In genomic region chr7:99409192-99409572, GRCh38 we compare ENCODE assay signal across 8 cellular contexts. TPM values are rescaled to one million over a fixed set of nuclear protein-coding genes. Genes with fewer than 3 reads are reported as not detected.
DNase-seq lines count a peak whose midpoint lies in the region; ATAC-seq, FAIRE-seq and TF ChIP-seq lines count a peak whose summit lies in the region.

No MANE protein-coding gene starts in this region.

- no peak for TF ChIP-seq RAD21 in K562 (CRISPR knock-in tag; conservative IDR thresholded peaks at IDR 0.05 in 1 of 2, IDR thresholded peaks at IDR 0.05 in 1 of 2)

- in situ Hi-C loops in K562 (cut with MboI) = no loop called here

- no peak for TF ChIP-seq EP300 in K562 (IDR thresholded peaks at IDR 0.05; ENCODE audit: low read length)

- H3K27ac Mint-ChIP-seq in activated CD8-positive, alpha-beta memory T cell treated with anti-CD3 and anti-CD28 coated beads, Interleukin-2, amount 10 ng/mL, durations not matched to agents 7 days and 5 days = peak overlapping the region; percentile 90

- H3K9me1 ChIP-seq in K562 (ENCODE audit: control insufficient read depth, insufficient read depth, low read length) = no peaks in the 10 kb centered on the region

- intact Hi-C loops in K562 (cut with micrococcal nuclease) = loop anchor here (2.0 kb wide), 1 partner anchor 34 kb away; the partner anchor contains the start of gene ARPC1B
- intact Hi-C loops in uterus (cut with DNase I; ENCODE audit: low total_unique reads) = no loop called here

- H3K9ac ChIP-seq in KMS-11 = peak overlapping the region; percentile 99
- peak overlapping the region; percentile 97 to 100 for H3K9ac ChIP-seq in K562 (ENCODE audit: insufficient read depth in 1 of 2, low read depth in 2 of 2, low read length in 2 of 2)

- TF ChIP-seq CTCF in KMS-11 (conservative IDR thresholded peaks at IDR 0.05; ENCODE audit: low read depth, low read length) (no peak), K562 (IDR thresholded peaks at IDR 0.05 in 2 of 3, conservative IDR thresholded peaks at IDR 0.05 in 1 of 3; ENCODE audit: insufficient read depth in 2 of 3, low read depth in 1 of 3, low read length in 3 of 3) (no peak), uterus (IDR thresholded peaks at IDR 0.05) (no peak)

- H3K27me3 ChIP-seq in KMS-11 (ENCODE audit: insufficient read depth, low read depth) (no peaks in the 10 kb centered on the region), K562 (ENCODE audit: control insufficient read depth in 2 of 2, insufficient read depth in 2 of 2, low read length in 2 of 2) (no peaks in the 10 kb centered on the region), uterus (no peaks in the 10 kb centered on the region)

- DNase-seq in activated CD8-positive, alpha-beta memory T cell treated with anti-CD3 and anti-CD28 coated beads, Interleukin-2, amount 10 ng/mL, durations not matched to agents 7 days and 5 days = no peak
- DNase-seq in activated CD8-positive, alpha-beta memory T cell treated with anti-CD3 and anti-CD28 coated beads, Interleukin-2, amount 50 U/mL, for 4 hours = no peak
- DNase-seq in K562 (ENCODE audit: extremely low read depth in 1 of 4, low spot score in 3 of 4) = peak in 3 of 4 experiments; percentile 46 to 55 (median 52)
- DNase-seq in lung microvascular endothelial cell (ENCODE audit: low read depth in 2 of 2) = peak; percentile 21 to 33
- DNase-seq in uterus = no peak
- no peak for DNase-seq in NCI-H2029 treated with DMSO at 0.1 percent for 48 hours (lab: John Stamatoyannopoulos, UW)
- DNase-seq in stimulated activated CD4-positive, alpha-beta T cell treated with anti-CD3 and anti-CD28 coated beads, Interleukin-1b, Interleukin-23, amount 100 ng/mL, for 48 hours = no peak

- POLR2A ChIA-PET in K562 (lab: Yijun Ruan, JAX) = interaction anchor here (0.6 to 4.4 kb wide), 24 partner anchors 10 to 1072 kb away, joined by 3 to 53 read pairs (median 4); partner anchors contain the start of genes ATP5MF, CPSF4, PTCD1 and ZNF655

- H3K36me3 ChIP-seq in KMS-11 (ENCODE audit: insufficient read depth) (peaks cover 7% of the 10 kb centered on the region; the same call in 1 of the 2 replicates), K562 (ENCODE audit: control insufficient read depth, insufficient read depth, low read length) (peaks cover 75% of the 10 kb centered on the region), uterus (no peaks in the 10 kb centered on the region)

- H3K4me3 ChIP-seq in KMS-11 (IDR thresholded peaks at IDR 0.05; ENCODE audit: insufficient read depth, low read depth, low read length) = no peak overlapping the region
- peak overlapping the region; percentile 97 for H3K4me3 ChIP-seq in K562
- H3K4me3 ChIP-seq in uterus = peak overlapping the region; percentile 78 to 84

- WGBS in K562 (ENCODE audit: insufficient coverage, low coverage, missing lambda C conversion rate) = 2% methylated on average over 18 of the region's 18 CpGs

- H3K79me2 ChIP-seq in KMS-11 (ENCODE audit: insufficient read depth, low read depth) (peaks cover 80% of the 10 kb centered on the region), K562 (ENCODE audit: control insufficient read depth, insufficient read depth, low read length) (peaks cover 76% of the 10 kb centered on the region)

- peaks cover 28% of the 10 kb centered on the region for H3K36me3 Mint-ChIP-seq in activated CD8-positive, alpha-beta memory T cell treated with anti-CD3 and anti-CD28 coated beads, Interleukin-2, amount 10 ng/mL, durations not matched to agents 7 days and 5 days

- H3K4me1 Mint-ChIP-seq in activated CD8-positive, alpha-beta memory T cell treated with anti-CD3 and anti-CD28 coated beads, Interleukin-2, amount 10 ng/mL, durations not matched to agents 7 days and 5 days = peaks cover 49% of the 10 kb centered on the region

- peaks cover 28% of the 10 kb centered on the region for H3K4me1 ChIP-seq in KMS-11 (ENCODE audit: low read depth, poor library complexity, severe bottlenecking)
- peaks cover 20% of the 10 kb centered on the region in 2 experiments; a peak in 4 of 5 replicates for H3K4me1 ChIP-seq in K562 (replicated peaks in 1 of 2; ENCODE audit: control insufficient read depth in 2 of 2, insufficient read depth in 2 of 2, low read length in 2 of 2)
- H3K4me1 ChIP-seq in uterus = peaks cover 3 to 22% of the 10 kb centered on the region in 2 donors

- no peak; the same call in 1 of the 2 replicates for TF ChIP-seq POLR2A in K562 (conservative IDR thresholded peaks at IDR 0.05)
- TF ChIP-seq POLR2A in uterus (IDR thresholded peaks at IDR 0.05) = no peak

- TSS peak; percentile 65 for BruUV-seq in K562 (replicated peaks; lab: Mats Ljungman, UMichigan)

- peak; percentile 11 for FAIRE-seq in K562 (lab: Jason Lieb, UNC)

- H3K9me3 Mint-ChIP-seq in activated CD8-positive, alpha-beta memory T cell treated with anti-CD3 and anti-CD28 coated beads, Interleukin-2, amount 10 ng/mL, durations not matched to agents 7 days and 5 days (ENCODE audit: low read depth) = no peaks in the 10 kb centered on the region

- peak overlapping the region; percentile 98 for H3K27ac ChIP-seq in KMS-11
- peak overlapping the region; percentile 100 for H3K27ac ChIP-seq in K562 (ENCODE audit: extremely low read depth, low read depth, low read length)
- H3K27ac ChIP-seq in uterus = peak overlapping the region; percentile 93 to 98

- peak overlapping the region; percentile 96 for H3K4me3 Mint-ChIP-seq in activated CD8-positive, alpha-beta memory T cell treated with anti-CD3 and anti-CD28 coated beads, Interleukin-2, amount 10 ng/mL, durations not matched to agents 7 days and 5 days

- CTCF ChIA-PET in activated CD8-positive, alpha-beta memory T cell treated with anti-CD3 and anti-CD28 coated beads, Interleukin-2, amount 10 ng/mL, durations not matched to agents 7 days and 5 days (lab: Charles Lee) = interaction anchor here (0.8 to 2.9 kb wide), 8 partner anchors 10 to 215 kb away, joined by 3 to 10 read pairs (median 4); partner anchors contain the start of gene ZKSCAN5
- CTCF ChIA-PET in K562 (lab: Yijun Ruan, JAX; ENCODE audit: low intra/inter-chr PET ratio) = no interaction called here

- no peaks in the 10 kb centered on the region for H3K9me3 ChIP-seq in K562 (replicated peaks; ENCODE audit: control insufficient read depth, insufficient read depth, low read depth, low read length)
- no peaks in the 10 kb centered on the region for H3K9me3 ChIP-seq in uterus

- ATAC-seq in activated CD8-positive, alpha-beta memory T cell treated with anti-CD3 and anti-CD28 coated beads, Interleukin-2, amount 10 ng/mL, durations not matched to agents 7 days and 5 days = peak; percentile 8
- ATAC-seq in K562 = peak; percentile 37

- no peaks in the 10 kb centered on the region for H3K27me3 Mint-ChIP-seq in activated CD8-positive, alpha-beta memory T cell treated with anti-CD3 and anti-CD28 coated beads, Interleukin-2, amount 10 ng/mL, durations not matched to agents 7 days and 5 days

- peak overlapping the region; percentile 92 for H3K4me2 ChIP-seq in KMS-11
- H3K4me2 ChIP-seq in K562 (ENCODE audit: insufficient read depth, low read length) = peak overlapping the region; percentile 99

- H4K20me1 ChIP-seq in KMS-11 (ENCODE audit: insufficient read depth) = no peaks in the 10 kb centered on the region; the same call in 1 of the 2 replicates
- H4K20me1 ChIP-seq in K562 (replicated peaks; ENCODE audit: control insufficient read depth, insufficient read depth, low read length) = peaks cover 34% of the 10 kb centered on the region

- H2AFZ ChIP-seq in KMS-11 (ENCODE audit: low read depth) = peak overlapping the region; percentile 81
- H2AFZ ChIP-seq in K562 (ENCODE audit: low read depth, low read length) = peak overlapping the region; percentile 100

RNA-seq across cellular contexts. Expression of gene BUD31, which starts 0.4 kb away (rescaled TPM):
- total RNA-seq in activated CD8-positive, alpha-beta memory T cell treated with anti-CD3 and anti-CD28 coated beads, Interleukin-2, amount 10 ng/mL, durations not matched to agents 7 days and 5 days = 100 to 1,000 TPM; 116 to 138 TPM
- 71.4 and 104 TPM in 2 replicates for total RNA-seq in K562 (2011; cell fraction: chromatin; rRNA removed; ENCODE audit: low replicate concordance)
- 46.8 and 62.5 TPM in 2 replicates for total RNA-seq in K562 (2011; cell fraction: nucleolus; rRNA removed)
- 67.0 and 82.8 TPM in 2 replicates for total RNA-seq in K562 (2011; cell fraction: nucleoplasm; rRNA removed)
- total RNA-seq in K562 (2014; rRNA removed) (247 and 279 TPM in 2 replicates), K562 (2014; rRNA removed; fragmentation: Illumina TruSeq; extraction: Trizol) (214 and 266 TPM in 2 replicates), K562 (2015; rRNA removed; fragmentation: Illumina TruSeq; extraction: Trizol) (211 and 238 TPM in 2 replicates), K562 (2021) (242 and 255 TPM in 2 replicates), lung microvascular endothelial cell (73.0 and 75.0 TPM in 2 replicates), uterus (10 to 100 TPM; 29.4 to 93.2 (median 54.4) TPM)
- polyA plus RNA-seq in K562 (2011; rRNA removed) (69.4 and 105 TPM in 2 replicates), K562 (2014; fragmentation: Illumina TruSeq; extraction: Trizol) (307 and 342 TPM in 2 replicates), K562 (2014; fragmentation: Nextera tagmentation; extraction: Ambion mirVana) (100 to 1,000 TPM; 275 to 332 TPM), K562 (2014; rRNA removed) (237 and 272 TPM in 2 replicates)
- 77.0 and 96.0 TPM in 2 replicates for polyA plus RNA-seq in K562 (2011; cell fraction: cytosol; rRNA removed)
- 42.2 and 50.1 TPM in 2 replicates for polyA plus RNA-seq in K562 (2011; cell fraction: nucleus; rRNA removed)
- 142 and 298 TPM in 2 replicates for polyA plus RNA-seq in K562 (2012)
- polyA minus RNA-seq in K562 (2011; rRNA and poly(A)+ RNA removed) = 50.5 and 64.8 TPM in 2 replicates
- polyA minus RNA-seq in K562 (2011; cell fraction: cytosol; rRNA and poly(A)+ RNA removed) = 36.5 and 42.6 TPM in 2 replicates
- 16.4 and 18.0 TPM in 2 replicates for polyA minus RNA-seq in K562 (2011; cell fraction: nucleus; rRNA and poly(A)+ RNA removed)

RNA-seq across cellular contexts. Expression of gene PDAP1, which starts 0.8 kb away (rescaled TPM):
- total RNA-seq in activated CD8-positive, alpha-beta memory T cell treated with anti-CD3 and anti-CD28 coated beads, Interleukin-2, amount 10 ng/mL, durations not matched to agents 7 days and 5 days = 100 to 1,000 TPM in 1 of 2 experiments, 10 to 100 TPM in 1; 94.7 to 128 TPM
- 27.1 and 32.8 TPM in 2 replicates for total RNA-seq in K562 (2011; cell fraction: chromatin; rRNA removed; ENCODE audit: low replicate concordance)
- 19.1 and 20.0 TPM in 2 replicates for total RNA-seq in K562 (2011; cell fraction: nucleolus; rRNA removed)
- total RNA-seq in K562 (2011; cell fraction: nucleoplasm; rRNA removed) = 28.5 and 49.1 TPM in 2 replicates
- total RNA-seq in K562 (2014; rRNA removed) = 105 and 108 TPM in 2 replicates
- total RNA-seq in K562 (2014; rRNA removed; fragmentation: Illumina TruSeq; extraction: Trizol) = 129 and 138 TPM in 2 replicates
- total RNA-seq in K562 (2015; rRNA removed; fragmentation: Illumina TruSeq; extraction: Trizol) = 161 and 162 TPM in 2 replicates
- total RNA-seq in K562 (2021) = 161 and 182 TPM in 2 replicates
- polyA plus RNA-seq in K562 (2011; rRNA removed) = 31.0 and 72.6 TPM in 2 replicates
- 26.2 and 29.1 TPM in 2 replicates for polyA plus RNA-seq in K562 (2011; cell fraction: cytosol; rRNA removed)
- polyA plus RNA-seq in K562 (2011; cell fraction: nucleus; rRNA removed) = 22.4 and 28.1 TPM in 2 replicates
- 165 and 249 TPM in 2 replicates for polyA plus RNA-seq in K562 (2012)
- 315 and 356 TPM in 2 replicates for polyA plus RNA-seq in K562 (2014; fragmentation: Illumina TruSeq; extraction: Trizol)
- 10 to 100 TPM; 10.2 to 16.0 TPM for polyA plus RNA-seq in K562 (2014; fragmentation: Nextera tagmentation; extraction: Ambion mirVana)
- polyA plus RNA-seq in K562 (2014; rRNA removed) = 185 and 215 TPM in 2 replicates
- polyA minus RNA-seq in K562 (2011; rRNA and poly(A)+ RNA removed) = 20.1 and 24.4 TPM in 2 replicates
- 31.9 and 37.0 TPM in 2 replicates for polyA minus RNA-seq in K562 (2011; cell fraction: cytosol; rRNA and poly(A)+ RNA removed)
- 5.1 and 6.4 TPM in 2 replicates for polyA minus RNA-seq in K562 (2011; cell fraction: nucleus; rRNA and poly(A)+ RNA removed)
- 15.7 and 17.9 TPM in 2 replicates for total RNA-seq in lung microvascular endothelial cell
- total RNA-seq in uterus = 100 to 1,000 TPM in 1 of 4 donors, 10 to 100 TPM in 3; 39.9 to 185 (median 72.1) TPM

RNA-seq across cellular contexts. Expression of gene PTCD1, which starts 29.4 kb away (rescaled TPM):
- total RNA-seq in activated CD8-positive, alpha-beta memory T cell treated with anti-CD3 and anti-CD28 coated beads, Interleukin-2, amount 10 ng/mL, durations not matched to agents 7 days and 5 days = 1 to 10 TPM; 5.8 to 8.9 TPM
- total RNA-seq in K562 (2011; cell fraction: chromatin; rRNA removed; ENCODE audit: low replicate concordance) = 20.1 and 49.2 TPM in 2 replicates
- 22.2 and 25.2 TPM in 2 replicates for total RNA-seq in K562 (2011; cell fraction: nucleolus; rRNA removed)
- 9.8 and 15.1 TPM in 2 replicates for total RNA-seq in K562 (2011; cell fraction: nucleoplasm; rRNA removed)
- total RNA-seq in K562 (2014; rRNA removed) (17.1 and 24.4 TPM in 2 replicates), K562 (2014; rRNA removed; fragmentation: Illumina TruSeq; extraction: Trizol) (6.2 and 6.9 TPM in 2 replicates), K562 (2015; rRNA removed; fragmentation: Illumina TruSeq; extraction: Trizol) (10.3 and 10.5 TPM in 2 replicates), K562 (2021) (12.3 and 16.3 TPM in 2 replicates), lung microvascular endothelial cell (3.1 and 4.2 TPM in 2 replicates), uterus (10 to 100 TPM in 1 of 4 donors, 1 to 10 TPM in 3; 1.2 to 17.4 (median 7.5) TPM)
- polyA plus RNA-seq in K562 (2011; rRNA removed) (4.1 and 5.3 TPM in 2 replicates), K562 (2014; fragmentation: Illumina TruSeq; extraction: Trizol) (5.0 and 21.9 TPM in 2 replicates), K562 (2014; fragmentation: Nextera tagmentation; extraction: Ambion mirVana) (under 1 TPM; 0.46 to 0.57 TPM), K562 (2014; rRNA removed) (10.5 and 13.5 TPM in 2 replicates)
- polyA plus RNA-seq in K562 (2011; cell fraction: cytosol; rRNA removed) = 4.6 and 13.2 TPM in 2 replicates
- polyA plus RNA-seq in K562 (2011; cell fraction: nucleus; rRNA removed) = 8.8 and 19.0 TPM in 2 replicates
- 6.9 and 10.9 TPM in 2 replicates for polyA plus RNA-seq in K562 (2012)
- 3.8 and 5.0 TPM in 2 replicates for polyA minus RNA-seq in K562 (2011; rRNA and poly(A)+ RNA removed)
- polyA minus RNA-seq in K562 (2011; cell fraction: cytosol; rRNA and poly(A)+ RNA removed) = 4.6 and 7.6 TPM in 2 replicates
- polyA minus RNA-seq in K562 (2011; cell fraction: nucleus; rRNA and poly(A)+ RNA removed) = 6.6 and 8.1 TPM in 2 replicates

RNA-seq across cellular contexts. Expression of gene CPSF4, which starts 29.6 kb away (rescaled TPM):
- total RNA-seq in activated CD8-positive, alpha-beta memory T cell treated with anti-CD3 and anti-CD28 coated beads, Interleukin-2, amount 10 ng/mL, durations not matched to agents 7 days and 5 days = 10 to 100 TPM; 72.2 to 75.4 TPM
- 152 and 384 TPM in 2 replicates for total RNA-seq in K562 (2011; cell fraction: chromatin; rRNA removed; ENCODE audit: low replicate concordance)
- 218 TPM in 2 replicates for total RNA-seq in K562 (2011; cell fraction: nucleolus; rRNA removed)
- total RNA-seq in K562 (2011; cell fraction: nucleoplasm; rRNA removed) = 228 and 250 TPM in 2 replicates
- total RNA-seq in K562 (2014; rRNA removed) = 71.7 and 83.4 TPM in 2 replicates
- 39.2 and 46.1 TPM in 2 replicates for total RNA-seq in K562 (2014; rRNA removed; fragmentation: Illumina TruSeq; extraction: Trizol)
- 63.9 and 66.7 TPM in 2 replicates for total RNA-seq in K562 (2015; rRNA removed; fragmentation: Illumina TruSeq; extraction: Trizol)
- total RNA-seq in K562 (2021) = 97.7 and 99.8 TPM in 2 replicates
- 81.3 and 83.8 TPM in 2 replicates for polyA plus RNA-seq in K562 (2011; rRNA removed)
- polyA plus RNA-seq in K562 (2011; cell fraction: cytosol; rRNA removed) = 74.0 and 128 TPM in 2 replicates
- polyA plus RNA-seq in K562 (2011; cell fraction: nucleus; rRNA removed) = 257 and 356 TPM in 2 replicates
- polyA plus RNA-seq in K562 (2012) = 69.0 and 82.1 TPM in 2 replicates
- 86.8 and 90.7 TPM in 2 replicates for polyA plus RNA-seq in K562 (2014; fragmentation: Illumina TruSeq; extraction: Trizol)
- polyA plus RNA-seq in K562 (2014; fragmentation: Nextera tagmentation; extraction: Ambion mirVana) = 10 to 100 TPM; 16.9 to 17.4 TPM
- polyA plus RNA-seq in K562 (2014; rRNA removed) = 118 and 126 TPM in 2 replicates
- polyA minus RNA-seq in K562 (2011; rRNA and poly(A)+ RNA removed) = 32.3 and 54.6 TPM in 2 replicates
- polyA minus RNA-seq in K562 (2011; cell fraction: cytosol; rRNA and poly(A)+ RNA removed) = 26.3 and 38.3 TPM in 2 replicates
- 63.5 and 66.6 TPM in 2 replicates for polyA minus RNA-seq in K562 (2011; cell fraction: nucleus; rRNA and poly(A)+ RNA removed)
- 16.3 and 17.4 TPM in 2 replicates for total RNA-seq in lung microvascular endothelial cell
- total RNA-seq in uterus = 10 to 100 TPM; 23.8 to 67.9 (median 38.4) TPM

RNA-seq across cellular contexts. Expression of gene ARPC1B, which starts 34.7 kb away (rescaled TPM):
- total RNA-seq in activated CD8-positive, alpha-beta memory T cell treated with anti-CD3 and anti-CD28 coated beads, Interleukin-2, amount 10 ng/mL, durations not matched to agents 7 days and 5 days = 100 to 1,000 TPM; 388 to 398 TPM
- 99.9 and 272 TPM in 2 replicates for total RNA-seq in K562 (2011; cell fraction: chromatin; rRNA removed; ENCODE audit: low replicate concordance)
- total RNA-seq in K562 (2011; cell fraction: nucleolus; rRNA removed) = 195 and 204 TPM in 2 replicates
- total RNA-seq in K562 (2011; cell fraction: nucleoplasm; rRNA removed) = 146 and 192 TPM in 2 replicates
- total RNA-seq in K562 (2014; rRNA removed) (357 and 436 TPM in 2 replicates), K562 (2014; rRNA removed; fragmentation: Illumina TruSeq; extraction: Trizol) (77.8 and 81.5 TPM in 2 replicates), K562 (2015; rRNA removed; fragmentation: Illumina TruSeq; extraction: Trizol) (216 and 235 TPM in 2 replicates), K562 (2021) (187 and 221 TPM in 2 replicates), lung microvascular endothelial cell (275 and 340 TPM in 2 replicates), uterus (100 to 1,000 TPM in 3 of 4 donors, 10 to 100 TPM in 1; 74.5 to 275 (median 196) TPM)
- polyA plus RNA-seq in K562 (2011; rRNA removed) (211 and 213 TPM in 2 replicates), K562 (2014; fragmentation: Illumina TruSeq; extraction: Trizol) (93.3 and 345 TPM in 2 replicates), K562 (2014; fragmentation: Nextera tagmentation; extraction: Ambion mirVana) (10 to 100 TPM in 1 of 2 experiments, 1 to 10 TPM in 1; 6.7 to 38.7 TPM), K562 (2014; rRNA removed) (308 and 407 TPM in 2 replicates)
- 307 and 633 TPM in 2 replicates for polyA plus RNA-seq in K562 (2011; cell fraction: cytosol; rRNA removed)
- polyA plus RNA-seq in K562 (2011; cell fraction: nucleus; rRNA removed) = 159 and 253 TPM in 2 replicates
- 510 and 518 TPM in 2 replicates for polyA plus RNA-seq in K562 (2012)
- 59.3 and 102 TPM in 2 replicates for polyA minus RNA-seq in K562 (2011; rRNA and poly(A)+ RNA removed)
- polyA minus RNA-seq in K562 (2011; cell fraction: cytosol; rRNA and poly(A)+ RNA removed) = 118 and 133 TPM in 2 replicates
- 73.5 and 76.2 TPM in 2 replicates for polyA minus RNA-seq in K562 (2011; cell fraction: nucleus; rRNA and poly(A)+ RNA removed)

Comparison
In these comparisons a context has a peak if more than half of its experiments do, and no peak if none do; other contexts are left out.
1. DNase-seq: peak in K562 (3 of 4) and lung microvascular endothelial cell (2 of 2); none in activated CD8-positive, alpha-beta memory T cell treated with anti-CD3 and anti-CD28 coated beads, Interleukin-2, amount 10 ng/mL, durations not matched to agents 7 days and 5 days (single experiment), activated CD8-positive, alpha-beta memory T cell treated with anti-CD3 and anti-CD28 coated beads, Interleukin-2, amount 50 U/mL, for 4 hours (single experiment), uterus (0 of 2), NCI-H2029 treated with DMSO at 0.1 percent for 48 hours (single experiment) and stimulated activated CD4-positive, alpha-beta T cell treated with anti-CD3 and anti-CD28 coated beads, Interleukin-1b, Interleukin-23, amount 100 ng/mL, for 48 hours (single experiment).
2. Peak in every context shown above with its lines, with median percentiles within 50 percentile points of each other: H3K27ac ChIP-seq.